ENCODE assay signal across 7 cellular contexts in genomic region chr9:8451146-8451545, GRCh38.
"Had no signal": no experiment of that assay in that cellular context is flagged by ENCODE, and none has a peak within 500 bp of the region (broad histone marks: within the 10 kb centered on the region; RNA-seq: fewer than 3 reads in every experiment).

No MANE protein-coding gene starts in this region.

- H3K27ac ChIP-seq: HL-60 had no signal

- DNase-seq: IMR-90, KBM-7, KG1 had no signal

- ATAC-seq: HepG2, K562 had no signal

- FAIRE-seq: HepG2, HTR-8/SVneo, K562 had no signal

- H3K4me3 ChIP-seq: K562 had no signal
